In genomic region chr12:81170072-81170471, GRCh38 we compare ENCODE assay signal across 17 cellular contexts.
DNase-seq lines count a peak whose midpoint lies in the region; ATAC-seq, FAIRE-seq and TF ChIP-seq lines count a peak whose summit lies in the region.
"Had no signal": no experiment of that assay in that cellular context is flagged by ENCODE, and none has a peak within 500 bp of the region (broad histone marks: within the 10 kb centered on the region; RNA-seq: fewer than 3 reads in every experiment).

No MANE protein-coding gene starts in this region.

- H3K27me3 ChIP-seq in bronchial epithelial cell (ENCODE audit: control insufficient read depth, insufficient read depth, low read length), result no peaks in the 10 kb centered on the region
- no peaks in the 10 kb centered on the region for H3K27me3 ChIP-seq in dorsolateral prefrontal cortex
- H3K27me3 ChIP-seq: MG63 had no signal

- no peak overlapping the region for H3K27ac ChIP-seq in dorsolateral prefrontal cortex
- H3K27ac ChIP-seq: KMS-11, PC-9 had no signal

- FAIRE-seq in bronchial epithelial cell (lab: Jason Lieb, UNC), result no peak

- peak; percentile 16 for DNase-seq in AG10803 (ENCODE audit: low read depth)
- peak; percentile 10 for DNase-seq in HT1080 (ENCODE audit: low read depth)
- DNase-seq in bronchial epithelial cell (ENCODE audit: low read depth), result peak; percentile 51
- peak; percentile 9 for DNase-seq in glomerular visceral epithelial cell (ENCODE audit: extremely low spot score)
- DNase-seq in activated CD8-positive, alpha-beta memory T cell treated with anti-CD3 and anti-CD28 coated beads, Interleukin-2, amount 50 U/mL, for 48 hours, result no peak
- no peak for DNase-seq in dorsolateral prefrontal cortex
- DNase-seq in COLO829 (ENCODE audit: low spot score), result no peak
- DNase-seq: GF-D8, MG63, NCI-H1105, NCI-H187, NCI-H446, PC-9, SHP77 had no signal

- H3K4me3 ChIP-seq in AG10803 (ENCODE audit: low read length), result no peak overlapping the region
- H3K4me3 ChIP-seq in bronchial epithelial cell (ENCODE audit: low read depth, low read length), result no peak overlapping the region
- no peak overlapping the region for H3K4me3 ChIP-seq in dorsolateral prefrontal cortex
- H3K4me3 ChIP-seq: GM23338, MG63, PC-9 had no signal

- TF ChIP-seq CTCF in AG10803 (conservative IDR thresholded peaks at IDR 0.05; ENCODE audit: low read length) (no peak), bronchial epithelial cell (IDR thresholded peaks at IDR 0.05; ENCODE audit: insufficient read depth, low read length, severe bottlenecking) (no peak), dorsolateral prefrontal cortex (IDR thresholded peaks at IDR 0.05 in 54 of 56, conservative IDR thresholded peaks at IDR 0.05 in 2 of 56; ENCODE audit: low read depth in 1 of 56, partially characterized antibody in 56 of 56) (no peak)

- intact Hi-C loops in dorsolateral prefrontal cortex (cut with DNase I), result no loop called here

- ATAC-seq in HG02588 (IDR thresholded peaks at IDR 0.05; ENCODE audit: unreplicated experiment), result no peak
- ATAC-seq: GM23338 had no signal

- H3K36me3 ChIP-seq in bronchial epithelial cell (ENCODE audit: control insufficient read depth, insufficient read depth, low read length), result no peaks in the 10 kb centered on the region
- H3K36me3 ChIP-seq: MG63 had no signal

Comparison
In these comparisons a context has a peak if more than half of its experiments do, and no peak if none do; other contexts are left out.
1. DNase-seq: peak in AG10803 (single experiment), HT1080 (single experiment), bronchial epithelial cell (single experiment) and glomerular visceral epithelial cell (single experiment); none in activated CD8-positive, alpha-beta memory T cell treated with anti-CD3 and anti-CD28 coated beads, Interleukin-2, amount 50 U/mL, for 48 hours (single experiment), dorsolateral prefrontal cortex (0 of 10) and COLO829 (single experiment).